4 cellular contexts compared by ENCODE assay signal in genomic region chr1:72170246-72170645, GRCh38.
"Had no signal": no experiment of that assay in that cellular context is flagged by ENCODE, and none has a peak within 500 bp of the region (broad histone marks: within the 10 kb centered on the region; RNA-seq: fewer than 3 reads in every experiment).

No MANE protein-coding gene starts in this region.

- DNase-seq: H9, HCEC 1CT, IMR-90 had no signal

- H3K4me2 ChIP-seq: GM23338 had no signal

- H3K4me3 ChIP-seq: GM23338 had no signal
